In genomic region chr5:5883116-5883515, GRCh38 we compare ENCODE assay signal across 19 cellular contexts.
DNase-seq lines count a peak whose midpoint lies in the region; ATAC-seq and TF ChIP-seq lines count a peak whose summit lies in the region.
"Had no signal": no experiment of that assay in that cellular context is flagged by ENCODE, and none has a peak within 500 bp of the region (broad histone marks: within the 10 kb centered on the region; RNA-seq: fewer than 3 reads in every experiment).

No MANE protein-coding gene starts in this region.

- H3F3A ChIP-seq in GM23338 (replicated peaks; ENCODE audit: low read depth) = no peaks in the 10 kb centered on the region

- H3K9me2 ChIP-seq in GM23338 (ENCODE audit: insufficient read depth) = no peaks in the 10 kb centered on the region

- H3K27me3 Mint-ChIP-seq in GM23338 (ENCODE audit: insufficient read depth, low read depth, poor library complexity) (peaks cover 12% of the 10 kb centered on the region), glutamatergic neuron (ENCODE audit: unreplicated experiment) (peaks cover 1% of the 10 kb centered on the region)

- H3K4me3 ChIP-seq in esophagus muscularis mucosa = no peak overlapping the region
- H3K4me3 ChIP-seq in GM23338 = no peak overlapping the region
- H3K4me3 ChIP-seq: A549; BLaER1 treated with 17β-estradiol and CSF1 and Interleukin-3, amounts not matched to agents 10 nM and 100 nM; GM12878 had no signal

- intact Hi-C loops in esophagus muscularis mucosa (cut with DNase I) = no loop called here

- no peaks in the 10 kb centered on the region for H4K20me1 ChIP-seq in GM23338 (replicated peaks; ENCODE audit: insufficient read depth)
- H4K20me1 ChIP-seq: BLaER1 treated with 17β-estradiol and CSF1 and Interleukin-3, amounts not matched to agents 10 nM and 100 nM had no signal

- H2AFZ ChIP-seq in GM23338 = no peak overlapping the region

- ATAC-seq in GM23338 = no peak
- ATAC-seq: A549; CD8-positive, alpha-beta T cell; GM12878 had no signal

- peaks cover 0 to 27% (median 4%) of the 10 kb centered on the region in 4 donors for H3K27me3 ChIP-seq in esophagus muscularis mucosa
- H3K27me3 ChIP-seq in GM23338 (ENCODE audit: insufficient read depth) = peaks cover 7% of the 10 kb centered on the region; the same call in 1 of the 2 replicates
- H3K27me3 ChIP-seq: BLaER1 treated with 17β-estradiol and CSF1 and Interleukin-3, amounts not matched to agents 10 nM and 100 nM had no signal

- no peak overlapping the region for H3K4me2 ChIP-seq in GM23338
- H3K4me2 ChIP-seq: A549 had no signal

- TF ChIP-seq EP300 in esophagus muscularis mucosa (IDR thresholded peaks at IDR 0.05) = no peak

- H3K4me1 ChIP-seq in esophagus muscularis mucosa (peaks cover 0 to 6% (median 2%) of the 10 kb centered on the region in 4 donors), GM23338 (ENCODE audit: insufficient read depth) (no peaks in the 10 kb centered on the region)
- H3K4me1 ChIP-seq: Caco-2 had no signal

- H3K27ac Mint-ChIP-seq in GM23338 (no peak overlapping the region), glutamatergic neuron (ENCODE audit: unreplicated experiment) (no peak overlapping the region)
- H3K27ac Mint-ChIP-seq: B cell; CD4-positive, alpha-beta T cell; CD8-positive, alpha-beta T cell had no signal

- H3K9me3 Mint-ChIP-seq in GM23338 (no peaks in the 10 kb centered on the region; the same call in 2 of the 3 replicates), glutamatergic neuron (ENCODE audit: unreplicated experiment) (peaks cover 1% of the 10 kb centered on the region)
- H3K9me3 Mint-ChIP-seq: CD4-positive, alpha-beta T cell had no signal

- in situ Hi-C loops in G401 (cut with HindIII; ENCODE audit: low sequenced_read_pairs) = no loop called here

- no peaks in the 10 kb centered on the region for H3K36me3 ChIP-seq in esophagus muscularis mucosa
- H3K36me3 ChIP-seq in GM23338 (ENCODE audit: insufficient read depth) = no peaks in the 10 kb centered on the region
- H3K36me3 ChIP-seq: BLaER1 treated with 17β-estradiol and CSF1 and Interleukin-3, amounts not matched to agents 10 nM and 100 nM had no signal

- WGBS in esophagus muscularis mucosa = 94% methylated on average over 4 of the region's 5 CpGs

- no peak for TF ChIP-seq CTCF in esophagus muscularis mucosa (IDR thresholded peaks at IDR 0.05)
- no peak for TF ChIP-seq CTCF in GM23338 (conservative IDR thresholded peaks at IDR 0.05; ENCODE audit: low read depth in 2 of 2)
- TF ChIP-seq CTCF in glutamatergic neuron (IDR thresholded peaks at IDR 0.05; ENCODE audit: partially characterized antibody, unreplicated experiment) = no peak

- no peak for TF ChIP-seq POLR2A in esophagus muscularis mucosa (IDR thresholded peaks at IDR 0.05; ENCODE audit: low read depth)

- no peaks in the 10 kb centered on the region for H3K4me1 Mint-ChIP-seq in GM23338
- H3K4me1 Mint-ChIP-seq in glutamatergic neuron (ENCODE audit: low read depth, unreplicated experiment) = no peaks in the 10 kb centered on the region

- no peaks in the 10 kb centered on the region for H3K79me2 ChIP-seq in GM23338 (replicated peaks; ENCODE audit: insufficient read depth)

- H3K4me3 Mint-ChIP-seq in GM23338 (no peak overlapping the region), glutamatergic neuron (ENCODE audit: unreplicated experiment) (no peak overlapping the region)
- H3K4me3 Mint-ChIP-seq: B cell; CD4-positive, alpha-beta T cell; CD8-positive, alpha-beta T cell had no signal

- H3K36me3 Mint-ChIP-seq in GM23338 (ENCODE audit: low read depth) (no peaks in the 10 kb centered on the region), glutamatergic neuron (ENCODE audit: unreplicated experiment) (no peaks in the 10 kb centered on the region)
- H3K36me3 Mint-ChIP-seq: CD8-positive, alpha-beta T cell had no signal

- no peak overlapping the region for H3K27ac ChIP-seq in esophagus muscularis mucosa (replicated peaks in 1 of 4)
- H3K27ac ChIP-seq in GM23338 (ENCODE audit: low read depth) = no peak overlapping the region
- H3K27ac ChIP-seq: 22Rv1; A549; BLaER1 treated with 17β-estradiol and CSF1 and Interleukin-3, amounts not matched to agents 10 nM and 100 nM; C4-2B had no signal

- no peaks in the 10 kb centered on the region for H3K9me3 ChIP-seq in esophagus muscularis mucosa
- H3K9me3 ChIP-seq: A549; BLaER1 treated with 17β-estradiol and CSF1 and Interleukin-3, amounts not matched to agents 10 nM and 100 nM; Caco-2 had no signal

- DNase-seq in G401 (ENCODE audit: low spot score) (peak; percentile 93), cerebellar cortex (ENCODE audit: low spot score) (peak; percentile 91), esophagus muscularis mucosa (ENCODE audit: extremely low spot score) (peak; percentile 75), globus pallidus (ENCODE audit: low spot score) (no peak), GM23338 (ENCODE audit: low spot score) (no peak), glutamatergic neuron (no peak)
- DNase-seq: AML-193; Caco-2; Calu3; CD4-positive, alpha-beta T cell; CD8-positive, alpha-beta T cell; DMS79 treated with DMSO at 0.1 percent for 48 hours; GDM1 had no signal

TF ChIP-seq in GM23338, 12 proteins besides CTCF, POLR2A, EP300 and RAD21 (continues in another document):
- no peak for TF ChIP-seq EZH2phosphoT487 (IDR thresholded peaks at IDR 0.05; ENCODE audit: unreplicated experiment)
- no peak for TF ChIP-seq REST (IDR thresholded peaks at IDR 0.05; ENCODE audit: unreplicated experiment)

Comparison
In these comparisons a context has a peak if more than half of its experiments do, and no peak if none do; other contexts are left out.
1. DNase-seq: peak in G401 (single experiment), cerebellar cortex (single experiment) and esophagus muscularis mucosa (single experiment); none in globus pallidus (single experiment), GM23338 (single experiment) and glutamatergic neuron (single experiment).